Comparison of ENCODE assay signal across 16 cellular contexts in genomic region chr9:14278291-14278721, GRCh38. TPM values are rescaled to one million over a fixed set of nuclear protein-coding genes. Genes with fewer than 3 reads are reported as not detected.
DNase-seq lines count a peak whose midpoint lies in the region; TF ChIP-seq lines count a peak whose summit lies in the region.
"Had no signal": no experiment of that assay in that cellular context is flagged by ENCODE, and none has a peak within 500 bp of the region (broad histone marks: within the 10 kb centered on the region; RNA-seq: fewer than 3 reads in every experiment).

No MANE protein-coding gene starts in this region.

- peak overlapping the region; percentile 63 for H3K27ac Mint-ChIP-seq in Calu3 (ENCODE audit: unreplicated experiment)
- peak overlapping the region; percentile 27 for H3K27ac Mint-ChIP-seq in mesothelial cell of epicardium
- no peak overlapping the region for H3K27ac Mint-ChIP-seq in activated naive CD4-positive, alpha-beta T cell treated with anti-CD3 and anti-CD28 coated beads for 36 hours
- no peak overlapping the region for H3K27ac Mint-ChIP-seq in T-helper 2 cell treated with Interferon-gamma antibody and Interleukin-4, amounts not matched to agents 5 μg/mL and 100 μg/mL, for 36 hours
- H3K27ac Mint-ChIP-seq: activated CD8-positive, alpha-beta T cell treated with anti-CD3 and anti-CD28 coated beads for 36 hours; immature natural killer cell; naive thymus-derived CD4-positive, alpha-beta T cell had no signal

- no TSS peak for BruUV-seq in Calu3 (replicated peaks; lab: Mats Ljungman, UMichigan)

- no peaks in the 10 kb centered on the region for H3K27me3 Mint-ChIP-seq in Calu3 (ENCODE audit: unreplicated experiment)
- H3K27me3 Mint-ChIP-seq in mesothelial cell of epicardium (ENCODE audit: low read depth) = no peaks in the 10 kb centered on the region
- H3K27me3 Mint-ChIP-seq in activated naive CD4-positive, alpha-beta T cell treated with anti-CD3 and anti-CD28 coated beads for 36 hours (ENCODE audit: low read depth) = peaks cover 11% of the 10 kb centered on the region
- H3K27me3 Mint-ChIP-seq in T-helper 2 cell treated with Interferon-gamma antibody and Interleukin-4, amounts not matched to agents 5 μg/mL and 100 μg/mL, for 36 hours (ENCODE audit: low read depth) = peaks cover 4% of the 10 kb centered on the region

- H3K9me3 Mint-ChIP-seq in Calu3 (ENCODE audit: low read depth, unreplicated experiment) (no peaks in the 10 kb centered on the region), mesothelial cell of epicardium (no peaks in the 10 kb centered on the region)
- no peaks in the 10 kb centered on the region for H3K9me3 Mint-ChIP-seq in activated naive CD4-positive, alpha-beta T cell treated with anti-CD3 and anti-CD28 coated beads for 36 hours
- no peaks in the 10 kb centered on the region for H3K9me3 Mint-ChIP-seq in T-helper 2 cell treated with Interferon-gamma antibody and Interleukin-4, amounts not matched to agents 5 μg/mL and 100 μg/mL, for 36 hours
- H3K9me3 Mint-ChIP-seq: activated CD8-positive, alpha-beta T cell treated with anti-CD3 and anti-CD28 coated beads for 36 hours had no signal

- no peak for TF ChIP-seq CTCF in Calu3 (IDR thresholded peaks at IDR 0.05; ENCODE audit: unreplicated experiment)
- no peak for TF ChIP-seq CTCF in mesothelial cell of epicardium (IDR thresholded peaks at IDR 0.05; ENCODE audit: unreplicated experiment)

- H3K4me3 Mint-ChIP-seq in Calu3 (ENCODE audit: low read depth, unreplicated experiment) (peak overlapping the region; percentile 51), mesothelial cell of epicardium (no peak overlapping the region)
- H3K4me3 Mint-ChIP-seq in activated naive CD4-positive, alpha-beta T cell treated with anti-CD3 and anti-CD28 coated beads for 36 hours = no peak overlapping the region
- no peak overlapping the region for H3K4me3 Mint-ChIP-seq in T-helper 2 cell treated with Interferon-gamma antibody and Interleukin-4, amounts not matched to agents 5 μg/mL and 100 μg/mL, for 36 hours
- H3K4me3 Mint-ChIP-seq: activated CD8-positive, alpha-beta T cell treated with anti-CD3 and anti-CD28 coated beads for 36 hours; immature natural killer cell; naive thymus-derived CD4-positive, alpha-beta T cell had no signal

- H3K4me1 Mint-ChIP-seq in Calu3 (ENCODE audit: low read depth, unreplicated experiment) (peaks cover 61% of the 10 kb centered on the region), mesothelial cell of epicardium (peaks cover 81% of the 10 kb centered on the region)
- H3K4me1 Mint-ChIP-seq in activated naive CD4-positive, alpha-beta T cell treated with anti-CD3 and anti-CD28 coated beads for 36 hours (ENCODE audit: low read depth) = no peaks in the 10 kb centered on the region
- H3K4me1 Mint-ChIP-seq in T-helper 2 cell treated with Interferon-gamma antibody and Interleukin-4, amounts not matched to agents 5 μg/mL and 100 μg/mL, for 36 hours (ENCODE audit: low read depth) = peaks cover 5% of the 10 kb centered on the region

- H3K36me3 Mint-ChIP-seq in Calu3 (ENCODE audit: insufficient read depth, unreplicated experiment) (peaks cover 20% of the 10 kb centered on the region), mesothelial cell of epicardium (peaks cover 4% of the 10 kb centered on the region)
- no peaks in the 10 kb centered on the region for H3K36me3 Mint-ChIP-seq in activated naive CD4-positive, alpha-beta T cell treated with anti-CD3 and anti-CD28 coated beads for 36 hours (ENCODE audit: low read depth)
- no peaks in the 10 kb centered on the region for H3K36me3 Mint-ChIP-seq in T-helper 2 cell treated with Interferon-gamma antibody and Interleukin-4, amounts not matched to agents 5 μg/mL and 100 μg/mL, for 36 hours (ENCODE audit: low read depth)
- H3K36me3 Mint-ChIP-seq: immature natural killer cell; naive thymus-derived CD4-positive, alpha-beta T cell had no signal

- intact Hi-C loops in Calu3 (cut with micrococcal nuclease; ENCODE audit: unreplicated experiment) = loop anchor here (2.0 to 5.0 kb wide), 2 partner anchors 44 to 66 kb away; no protein-coding TSS in a partner anchor
- intact Hi-C loops in activated naive CD4-positive, alpha-beta T cell treated with anti-CD3 and anti-CD28 coated beads for 36 hours (cut with micrococcal nuclease) = no loop called here

- DNase-seq in Calu3 (no peak), M059J (ENCODE audit: low read depth) (peak; percentile 87), dedifferentiated amniotic fluid mesenchymal stem cell (ENCODE audit: extremely low spot score) (peak; percentile 43), mesothelial cell of epicardium (ENCODE audit: low spot score in 2 of 2, unreplicated experiment in 2 of 2) (no peak)
- DNase-seq in activated CD4-positive, alpha-beta T cell treated with anti-CD3 and anti-CD28 coated beads for 48 hours = no peak
- no peak for DNase-seq in activated CD4-positive, alpha-beta T cell treated with anti-CD3 and anti-CD28 coated beads, Interleukin-2, amount 50 U/mL, for 4 hours
- DNase-seq in activated naive CD4-positive, alpha-beta T cell treated with anti-CD3 and anti-CD28 coated beads for 36 hours = no peak
- no peak for DNase-seq in T-helper 2 cell treated with Interferon-gamma antibody and Interleukin-4, amounts not matched to agents 5 μg/mL and 100 μg/mL, for 36 hours (ENCODE audit: low spot score)
- DNase-seq: activated CD8-positive, alpha-beta T cell treated with anti-CD3 and anti-CD28 coated beads for 36 hours; erythroblast; immature natural killer cell; naive thymus-derived CD4-positive, alpha-beta T cell; NCI-H226; OCI-M1; right lobe of liver; T-helper 9 cell had no signal

- CTCF ChIA-PET in Calu3 (lab: Charles Lee) = interaction anchor here (0.6 to 1.0 kb wide), 2 partner anchors 20 to 156 kb away, joined by 3 read pairs; no protein-coding TSS in a partner anchor
- CTCF ChIA-PET in activated naive CD4-positive, alpha-beta T cell treated with anti-CD3 and anti-CD28 coated beads for 36 hours (lab: Charles Lee) = no interaction called here

RNA-seq across cellular contexts. Expression of gene NFIB, which starts 35.6 kb away (rescaled TPM):
- total RNA-seq in Calu3 (2022) (75.8 and 76.2 TPM in 2 replicates), mesothelial cell of epicardium (213 to 237 TPM (median 230 TPM) in 3 replicates)
- 2.5 and 4.1 TPM in 2 replicates for total RNA-seq in M059J (2014; rRNA removed; shearing (Covaris generic))
- not detected for total RNA-seq in activated naive CD4-positive, alpha-beta T cell treated with anti-CD3 and anti-CD28 coated beads for 36 hours
- total RNA-seq: activated CD8-positive, alpha-beta T cell treated with anti-CD3 and anti-CD28 coated beads for 36 hours had no signal

Comparison
In these comparisons a context has a peak if more than half of its experiments do, and no peak if none do; other contexts are left out.
1. DNase-seq: peak in M059J (single experiment) and dedifferentiated amniotic fluid mesenchymal stem cell (single experiment); none in Calu3 (single experiment), mesothelial cell of epicardium (0 of 2), activated CD4-positive, alpha-beta T cell treated with anti-CD3 and anti-CD28 coated beads for 48 hours (single experiment), activated CD4-positive, alpha-beta T cell treated with anti-CD3 and anti-CD28 coated beads, Interleukin-2, amount 50 U/mL, for 4 hours (0 of 2), activated naive CD4-positive, alpha-beta T cell treated with anti-CD3 and anti-CD28 coated beads for 36 hours (single experiment) and T-helper 2 cell treated with Interferon-gamma antibody and Interleukin-4, amounts not matched to agents 5 μg/mL and 100 μg/mL, for 36 hours (single experiment).
2. H3K27ac Mint-ChIP-seq: peak in Calu3 (single experiment) and mesothelial cell of epicardium (single experiment); none in activated naive CD4-positive, alpha-beta T cell treated with anti-CD3 and anti-CD28 coated beads for 36 hours (single experiment) and T-helper 2 cell treated with Interferon-gamma antibody and Interleukin-4, amounts not matched to agents 5 μg/mL and 100 μg/mL, for 36 hours (single experiment).
3. RNA of gene NFIB, which starts 35.6 kb away (total RNA-seq): 213 to 237 TPM in mesothelial cell of epicardium and 75.8 to 76.2 TPM in Calu3; 2.5 to 4.1 TPM in M059J and not detected in activated naive CD4-positive, alpha-beta T cell treated with anti-CD3 and anti-CD28 coated beads for 36 hours; every median in the first group is over 10 times any median in the second.